Comparison of ENCODE assay signal across 11 cellular contexts in genomic region chr10:12708921-12709320, GRCh38.
DNase-seq lines count a peak whose midpoint lies in the region; ATAC-seq and TF ChIP-seq lines count a peak whose summit lies in the region.
"Had no signal": no experiment of that assay in that cellular context is flagged by ENCODE, and none has a peak within 500 bp of the region (broad histone marks: within the 10 kb centered on the region; RNA-seq: fewer than 3 reads in every experiment).

No MANE protein-coding gene starts in this region.

- ATAC-seq in activated naive CD4-positive, alpha-beta T cell treated with anti-CD3 and anti-CD28 coated beads, Interleukin-2, amount 50 U/mL, for 72 hours: no peak
- no peak for ATAC-seq in activated naive CD8-positive, alpha-beta T cell treated with anti-CD3 and anti-CD28 coated beads, Interleukin-2, amount 50 U/mL, for 24 hours
- ATAC-seq in GM18909 (IDR thresholded peaks at IDR 0.05; ENCODE audit: poor library complexity, unreplicated experiment): no peak
- ATAC-seq: heart left ventricle had no signal

- no peak overlapping the region for H2AFZ ChIP-seq in hepatocyte

- peak overlapping the region; percentile 82 for H3K27ac ChIP-seq in hepatocyte
- H3K27ac ChIP-seq in tibial artery: peak overlapping the region; percentile 75 to 80
- H3K27ac ChIP-seq: BLaER1 treated with 17β-estradiol and CSF1 and Interleukin-3, amounts not matched to agents 10 nM and 100 nM had no signal

- H3K36me3 ChIP-seq in hepatocyte (replicated peaks; ENCODE audit: insufficient read depth, low read depth): no peaks in the 10 kb centered on the region
- H3K36me3 ChIP-seq in tibial artery: no peaks in the 10 kb centered on the region
- H3K36me3 ChIP-seq: BLaER1 treated with 17β-estradiol and CSF1 and Interleukin-3, amounts not matched to agents 10 nM and 100 nM; heart left ventricle had no signal

- peaks cover 22% of the 10 kb centered on the region for H3K4me1 Mint-ChIP-seq in activated naive CD4-positive, alpha-beta T cell treated with anti-CD3 and anti-CD28 coated beads, Interleukin-2, amount 10 ng/mL, durations not matched to agents 7 days and 5 days
- peaks cover 59% of the 10 kb centered on the region for H3K4me1 Mint-ChIP-seq in activated naive CD8-positive, alpha-beta T cell treated with anti-CD3 and anti-CD28 coated beads, Interleukin-2, amount 50 U/mL, for 24 hours

- no peak overlapping the region for H3K4me3 Mint-ChIP-seq in activated naive CD4-positive, alpha-beta T cell treated with anti-CD3 and anti-CD28 coated beads, Interleukin-2, amount 10 ng/mL, durations not matched to agents 7 days and 5 days
- no peak overlapping the region for H3K4me3 Mint-ChIP-seq in activated naive CD8-positive, alpha-beta T cell treated with anti-CD3 and anti-CD28 coated beads, Interleukin-2, amount 50 U/mL, for 24 hours

- 79% methylated on average over 8 of the region's 8 CpGs for WGBS in hepatocyte (ENCODE audit: low lambda C conversion rate, missing lambda C conversion rate)

- no peaks in the 10 kb centered on the region for H3K27me3 Mint-ChIP-seq in activated naive CD4-positive, alpha-beta T cell treated with anti-CD3 and anti-CD28 coated beads, Interleukin-2, amount 10 ng/mL, durations not matched to agents 7 days and 5 days
- no peaks in the 10 kb centered on the region for H3K27me3 Mint-ChIP-seq in activated naive CD8-positive, alpha-beta T cell treated with anti-CD3 and anti-CD28 coated beads, Interleukin-2, amount 50 U/mL, for 24 hours

- H3K4me1 ChIP-seq in hepatocyte (ENCODE audit: insufficient read depth) (peaks cover 35% of the 10 kb centered on the region), tibial artery (peaks cover 0 to 60% (median 45%) of the 10 kb centered on the region in 4 donors)

- CTCF ChIA-PET in activated naive CD4-positive, alpha-beta T cell treated with anti-CD3 and anti-CD28 coated beads, Interleukin-2, amount 10 ng/mL, durations not matched to agents 7 days and 5 days (lab: Charles Lee): interaction anchor here (0.6 to 6.6 kb wide), 7 partner anchors 9 to 495 kb away, joined by 3 to 72 read pairs (median 9); no protein-coding TSS in a partner anchor

- H3K9me3 ChIP-seq in hepatocyte (ENCODE audit: low read depth): no peaks in the 10 kb centered on the region
- H3K9me3 ChIP-seq in tibial artery: no peaks in the 10 kb centered on the region
- H3K9me3 ChIP-seq: BLaER1 treated with 17β-estradiol and CSF1 and Interleukin-3, amounts not matched to agents 10 nM and 100 nM; heart left ventricle had no signal

- H3K79me2 ChIP-seq in hepatocyte: no peaks in the 10 kb centered on the region

- no peaks in the 10 kb centered on the region for H4K20me1 ChIP-seq in hepatocyte (ENCODE audit: insufficient read depth, poor library complexity, severe bottlenecking)

- H3K27me3 ChIP-seq in hepatocyte (no peaks in the 10 kb centered on the region), tibial artery (no peaks in the 10 kb centered on the region)
- H3K27me3 ChIP-seq: BLaER1 treated with 17β-estradiol and CSF1 and Interleukin-3, amounts not matched to agents 10 nM and 100 nM; heart left ventricle had no signal

- no peak for DNase-seq in activated naive CD4-positive, alpha-beta T cell treated with anti-CD3 and anti-CD28 coated beads, Interleukin-2, amount 50 U/mL, for 72 hours (ENCODE audit: low spot score in 2 of 2)
- no peak for DNase-seq in activated naive CD4-positive, alpha-beta T cell treated with anti-CD3 and anti-CD28 coated beads, Interleukin-2, amount 10 ng/mL, durations not matched to agents 7 days and 5 days
- DNase-seq in activated naive CD8-positive, alpha-beta T cell treated with anti-CD3 and anti-CD28 coated beads, Interleukin-2, amount 50 U/mL, for 24 hours: no peak
- DNase-seq in hepatocyte (ENCODE audit: low spot score) (no peak), tibial artery (no peak)
- no peak for DNase-seq in stimulated activated CD8-positive, alpha-beta memory T cell treated with anti-CD3 and anti-CD28 coated beads, Interleukin-4, amount 100 ng/mL, for 48 hours
- DNase-seq in activated CD4-positive, alpha-beta T cell treated with anti-CD3 and anti-CD28 coated beads for 4 hours: no peak
- DNase-seq: T-helper 9 cell had no signal

- no peaks in the 10 kb centered on the region for H3K9me2 ChIP-seq in hepatocyte (replicated peaks; ENCODE audit: insufficient read depth)

- H3K4me2 ChIP-seq in hepatocyte: peak overlapping the region; percentile 26
- H3K4me2 ChIP-seq: BLaER1 treated with 17β-estradiol and CSF1 and Interleukin-3, amounts not matched to agents 10 nM and 100 nM had no signal

- H3K36me3 Mint-ChIP-seq in activated naive CD4-positive, alpha-beta T cell treated with anti-CD3 and anti-CD28 coated beads, Interleukin-2, amount 50 U/mL, for 72 hours: no peaks in the 10 kb centered on the region
- H3K36me3 Mint-ChIP-seq in activated naive CD4-positive, alpha-beta T cell treated with anti-CD3 and anti-CD28 coated beads, Interleukin-2, amount 10 ng/mL, durations not matched to agents 7 days and 5 days: no peaks in the 10 kb centered on the region
- H3K36me3 Mint-ChIP-seq in activated naive CD8-positive, alpha-beta T cell treated with anti-CD3 and anti-CD28 coated beads, Interleukin-2, amount 50 U/mL, for 24 hours (ENCODE audit: low read depth): no peaks in the 10 kb centered on the region

- no peak for TF ChIP-seq CTCF in hepatocyte (IDR thresholded peaks at IDR 0.05; ENCODE audit: poor library complexity)
- TF ChIP-seq CTCF in tibial artery (IDR thresholded peaks at IDR 0.05): no peak

- no peaks in the 10 kb centered on the region for H3K9me3 Mint-ChIP-seq in activated naive CD4-positive, alpha-beta T cell treated with anti-CD3 and anti-CD28 coated beads, Interleukin-2, amount 50 U/mL, for 72 hours
- no peaks in the 10 kb centered on the region for H3K9me3 Mint-ChIP-seq in activated naive CD4-positive, alpha-beta T cell treated with anti-CD3 and anti-CD28 coated beads, Interleukin-2, amount 10 ng/mL, durations not matched to agents 7 days and 5 days
- no peaks in the 10 kb centered on the region for H3K9me3 Mint-ChIP-seq in activated naive CD8-positive, alpha-beta T cell treated with anti-CD3 and anti-CD28 coated beads, Interleukin-2, amount 50 U/mL, for 24 hours

- H3K27ac Mint-ChIP-seq in activated naive CD4-positive, alpha-beta T cell treated with anti-CD3 and anti-CD28 coated beads, Interleukin-2, amount 50 U/mL, for 72 hours: peak overlapping the region; percentile 6 to 17
- H3K27ac Mint-ChIP-seq in activated naive CD4-positive, alpha-beta T cell treated with anti-CD3 and anti-CD28 coated beads, Interleukin-2, amount 10 ng/mL, durations not matched to agents 7 days and 5 days: no peak overlapping the region
- peak overlapping the region; percentile 65 for H3K27ac Mint-ChIP-seq in activated naive CD8-positive, alpha-beta T cell treated with anti-CD3 and anti-CD28 coated beads, Interleukin-2, amount 50 U/mL, for 24 hours

- H3K4me3 ChIP-seq in hepatocyte (no peak overlapping the region), tibial artery (no peak overlapping the region)
- H3K4me3 ChIP-seq: BLaER1 treated with 17β-estradiol and CSF1 and Interleukin-3, amounts not matched to agents 10 nM and 100 nM; heart left ventricle had no signal

- intact Hi-C loops in tibial artery (cut with DNase I; ENCODE audit: low total_unique reads): loop anchor here (5.0 kb wide), 1 partner anchor 492 kb away; no protein-coding TSS in a partner anchor
